13 cellular contexts compared by ENCODE assay signal in genomic region chr1:177163844-177164379, GRCh38. TPM values are rescaled to one million over a fixed set of nuclear protein-coding genes. Genes with fewer than 3 reads are reported as not detected.
DNase-seq lines count a peak whose midpoint lies in the region; ATAC-seq and TF ChIP-seq lines count a peak whose summit lies in the region.
"Had no signal": no experiment of that assay in that cellular context is flagged by ENCODE, and none has a peak within 500 bp of the region (broad histone marks: within the 10 kb centered on the region; RNA-seq: fewer than 3 reads in every experiment).

No MANE protein-coding gene starts in this region.

- no peaks in the 10 kb centered on the region for H3K9me3 ChIP-seq in A673 (ENCODE audit: low read depth, low read length, poor library complexity, severe bottlenecking)

- POLR2A ChIA-PET in A673 (lab: Charles Lee; ENCODE audit: low non-redundant PET) = no interaction called here

- CTCF ChIA-PET in A673 (lab: Charles Lee) = interaction anchor here (0.7 kb wide), 1 partner anchor 266 kb away, joined by 3 read pairs; no protein-coding TSS in a partner anchor

- no peak for DNase-seq in A673 (ENCODE audit: low spot score)
- DNase-seq in NCI-H1092 treated with DMSO at 0.1 percent for 48 hours (lab: John Stamatoyannopoulos, UW) = peak; percentile 29
- no peak for DNase-seq in fibroblast of mammary gland (ENCODE audit: low read depth)
- no peak for DNase-seq in omental fat pad (ENCODE audit: low spot score)
- no peak for DNase-seq in germinal center (ENCODE audit: low spot score)
- DNase-seq in H4 (ENCODE audit: low spot score) = no peak
- DNase-seq: activated T-cell treated with anti-CD3 and anti-CD28 coated beads, Interleukin-2, amount 50 U/mL, for 72 hours; effector memory CD4-positive, alpha-beta T cell; HCEC 1CT; NCI-H2171 had no signal

- peak; percentile 24 for ATAC-seq in omental fat pad (ENCODE audit: low FRiP score)
- no peak for ATAC-seq in GM18870 (IDR thresholded peaks at IDR 0.05; ENCODE audit: unreplicated experiment)
- ATAC-seq in GM18511 (IDR thresholded peaks at IDR 0.05; ENCODE audit: unreplicated experiment) = no peak
- ATAC-seq: activated T-cell treated with anti-CD3 and anti-CD28 coated beads, Interleukin-2, amount 50 U/mL, for 72 hours had no signal

- peak overlapping the region; percentile 42 for H3K4me3 ChIP-seq in A673 (ENCODE audit: low read depth, low read length, poor library complexity, severe bottlenecking)
- peak overlapping the region; percentile 41 for H3K4me3 ChIP-seq in fibroblast of mammary gland (ENCODE audit: control insufficient read depth, low read depth, low read length)

- no peak for TF ChIP-seq CTCF in A673 (conservative IDR thresholded peaks at IDR 0.05; ENCODE audit: low read depth, low read length)
- TF ChIP-seq CTCF in fibroblast of mammary gland (conservative IDR thresholded peaks at IDR 0.05; ENCODE audit: control insufficient read depth, insufficient read depth, low read depth, low read length) = no peak
- TF ChIP-seq CTCF in omental fat pad (IDR thresholded peaks at IDR 0.05) = no peak

- no TSS peak for BruUV-seq in A673 (replicated peaks; lab: Mats Ljungman, UMichigan)

- no peak overlapping the region for H3K27ac ChIP-seq in A673 (ENCODE audit: low read depth, low read length, poor library complexity, severe bottlenecking)

- H3K4me1 ChIP-seq in A673 (ENCODE audit: insufficient read depth, low read length, poor library complexity, severe bottlenecking) = no peaks in the 10 kb centered on the region

- no peaks in the 10 kb centered on the region for H3K36me3 ChIP-seq in A673 (ENCODE audit: insufficient read depth, low read length, poor library complexity, severe bottlenecking)

- H3K27me3 ChIP-seq in A673 (replicated peaks; ENCODE audit: insufficient read depth, low read depth, low read length, poor library complexity) = peaks cover 72% of the 10 kb centered on the region

- intact Hi-C loops in A673 (cut with micrococcal nuclease; ENCODE audit: unreplicated experiment) = no loop called here

RNA-seq across cellular contexts. Expression of gene ASTN1, which starts 0.6 kb away (rescaled TPM):
- total RNA-seq in A673 (2021) = 0.41 and 0.46 TPM in 2 replicates
- 1 to 10 TPM in 2 of 4 donors, under 1 TPM in 2; 0.13 to 3.7 (median 0.84) TPM for total RNA-seq in omental fat pad
- 0.43 and 0.85 TPM in 2 replicates for total RNA-seq in H4 (2014; rRNA removed; shearing (Covaris generic))
- total RNA-seq: activated T-cell treated with anti-CD3 and anti-CD28 coated beads, Interleukin-2, amount 50 U/mL, for 72 hours; T-helper 1 cell treated with Interleukin-12 subunit alpha and Interleukin-12 subunit beta and Interleukin-4 antibody, amounts not matched to agents 30 ng/mL and 1 ng/mL, for 36 hours had no signal

RNA-seq across cellular contexts. Expression of gene BRINP2, which starts 6.8 kb away (rescaled TPM):
- total RNA-seq in A673 (2021) = 0.67 and 0.68 TPM in 2 replicates
- total RNA-seq in omental fat pad = 1 to 10 TPM in 1 of 4 donors, under 1 TPM in 3; 0.16 to 2.4 (median 0.40) TPM
- total RNA-seq in H4 (2014; rRNA removed; shearing (Covaris generic)) = 0.21 and 0.39 TPM in 2 replicates
- total RNA-seq: activated T-cell treated with anti-CD3 and anti-CD28 coated beads, Interleukin-2, amount 50 U/mL, for 72 hours had no signal
